In genomic region chrX:136049608-136050007, GRCh38 we compare ENCODE assay signal across 22 cellular contexts.
DNase-seq lines count a peak whose midpoint lies in the region; ATAC-seq and TF ChIP-seq lines count a peak whose summit lies in the region.
"Had no signal": no experiment of that assay in that cellular context is flagged by ENCODE, and none has a peak within 500 bp of the region (broad histone marks: within the 10 kb centered on the region; RNA-seq: fewer than 3 reads in every experiment).

No MANE protein-coding gene starts in this region.

- no peak overlapping the region for H3K9ac ChIP-seq in IMR-90 (ENCODE audit: low read depth, low read length)
- H3K9ac ChIP-seq in parathyroid adenoma = no peak overlapping the region
- H3K9ac ChIP-seq: BLaER1 treated with 17β-estradiol and CSF1 and Interleukin-3, amounts not matched to agents 10 nM and 100 nM had no signal

- no CpG with 5 or more reads among the region's 3 CpGs for WGBS in IMR-90 (ENCODE audit: extremely low coverage in 2 of 2, insufficient read length in 1 of 2), 2 experiments
- WGBS in right lobe of liver (ENCODE audit: insufficient coverage, low coverage, low lambda C conversion rate, missing lambda C conversion rate) = 13% methylated on average over 2 of the region's 3 CpGs

- no peak overlapping the region for H3K23ac ChIP-seq in IMR-90 (ENCODE audit: low read depth, low read length)

- ATAC-seq in IMR-90 (ENCODE audit: low read depth) (no peak), left lobe of liver (peak; percentile 56), right lobe of liver (peak; percentile 47 to 90 (median 76)), HG03469 (IDR thresholded peaks at IDR 0.05; ENCODE audit: unreplicated experiment) (no peak), GM21381 (IDR thresholded peaks at IDR 0.05; ENCODE audit: unreplicated experiment) (no peak)
- ATAC-seq: A549, GM12878 had no signal

- dilution Hi-C loops in IMR-90 (cut with HindIII; ENCODE audit: low sequenced_read_pairs, unreplicated experiment) = no loop called here

- TF ChIP-seq RAD21 in IMR-90 (IDR thresholded peaks at IDR 0.05; ENCODE audit: low read length) = no peak

- H3K18ac ChIP-seq in IMR-90 (ENCODE audit: low read depth, low read length) = no peak overlapping the region

- peaks cover 6% of the 10 kb centered on the region for H3K4me1 ChIP-seq in IMR-90 (ENCODE audit: control insufficient read depth, insufficient read depth, low read length)
- no peaks in the 10 kb centered on the region for H3K4me1 ChIP-seq in right lobe of liver
- peaks cover 20% of the 10 kb centered on the region for H3K4me1 ChIP-seq in parathyroid adenoma
- H3K4me1 ChIP-seq: A549, BE2C, HAP-1 had no signal

- H3K9me3 ChIP-seq in IMR-90 (ENCODE audit: control insufficient read depth, insufficient read depth, low read length) = no peaks in the 10 kb centered on the region
- H3K9me3 ChIP-seq in right lobe of liver = no peaks in the 10 kb centered on the region
- no peaks in the 10 kb centered on the region for H3K9me3 ChIP-seq in parathyroid adenoma (ENCODE audit: control insufficient read depth, low read length)
- H3K9me3 ChIP-seq: A549; BE2C; BLaER1 treated with 17β-estradiol and CSF1 and Interleukin-3, amounts not matched to agents 10 nM and 100 nM; HAP-1 had no signal

- no peak overlapping the region for H3K14ac ChIP-seq in IMR-90 (replicated peaks; ENCODE audit: low read depth, low read length)

- no peak for DNase-seq in IMR-90
- no peak for DNase-seq in left lobe of liver (ENCODE audit: low spot score)
- DNase-seq in right lobe of liver = no peak
- DNase-seq in SHP77 (lab: John Stamatoyannopoulos, UW) = no peak
- DNase-seq: 8988T; ACHN; AML-193; BE2C; CD4-positive, alpha-beta T cell; CD8-positive, alpha-beta memory T cell; DMS 273 treated with DMSO at 0.1 percent for 48 hours; DMS79; EL; GDM1; GOT3 had no signal

- H4K20me1 ChIP-seq in IMR-90 (ENCODE audit: insufficient read depth, low read length) = no peaks in the 10 kb centered on the region
- H4K20me1 ChIP-seq: BLaER1 treated with 17β-estradiol and CSF1 and Interleukin-3, amounts not matched to agents 10 nM and 100 nM had no signal

- 0 out of 2 replicates have a peak overlapping the region, but pooled peaks have one; percentile 4 for H2AK5ac ChIP-seq in IMR-90 (ENCODE audit: low read depth, low read length)

- H3K4me2 ChIP-seq in IMR-90 (ENCODE audit: low read depth, low read length) (no peak overlapping the region), parathyroid adenoma (ENCODE audit: low read length) (no peak overlapping the region)
- H3K4me2 ChIP-seq: A549; BLaER1 treated with 17β-estradiol and CSF1 and Interleukin-3, amounts not matched to agents 10 nM and 100 nM had no signal

- H2AFZ ChIP-seq in IMR-90 (replicated peaks; ENCODE audit: low read length, poor library complexity) = no peak overlapping the region
- no peak overlapping the region for H2AFZ ChIP-seq in parathyroid adenoma

- H3K27ac ChIP-seq in IMR-90 (ENCODE audit: insufficient read depth, low read length) = no peak overlapping the region
- no peak overlapping the region for H3K27ac ChIP-seq in right lobe of liver
- H3K27ac ChIP-seq in parathyroid adenoma = peak overlapping the region; percentile 24
- H3K27ac ChIP-seq: A549; BLaER1 treated with 17β-estradiol and CSF1 and Interleukin-3, amounts not matched to agents 10 nM and 100 nM had no signal

- H3K36me3 ChIP-seq in IMR-90 (ENCODE audit: control insufficient read depth, insufficient read depth, low read length) = no peaks in the 10 kb centered on the region
- H3K36me3 ChIP-seq in right lobe of liver = no peaks in the 10 kb centered on the region
- no peaks in the 10 kb centered on the region for H3K36me3 ChIP-seq in parathyroid adenoma (ENCODE audit: control insufficient read depth, insufficient read depth, low read length)
- H3K36me3 ChIP-seq: BE2C, HAP-1 had no signal

- no peak for TF ChIP-seq POLR2A in IMR-90 (IDR thresholded peaks at IDR 0.05; ENCODE audit: low read depth, low read length)
- TF ChIP-seq POLR2A in right lobe of liver (IDR thresholded peaks at IDR 0.05) = no peak

- H4K91ac ChIP-seq in IMR-90 (ENCODE audit: insufficient read depth, low read depth, low read length) = no peak overlapping the region

- H3K79me2 ChIP-seq in parathyroid adenoma = no peaks in the 10 kb centered on the region

- no peaks in the 10 kb centered on the region for H3K79me1 ChIP-seq in IMR-90 (ENCODE audit: low read depth in 1 of 2, low read length in 2 of 2)

- in situ Hi-C loops in IMR-90 (cut with MboI; ENCODE audit: low sequenced_read_pairs) = no loop called here

- H2BK20ac ChIP-seq in IMR-90 (ENCODE audit: low read depth, low read length) = no peak overlapping the region

- no peak overlapping the region for H2BK5ac ChIP-seq in IMR-90 (ENCODE audit: low read depth, low read length, poor library complexity, severe bottlenecking)

- H2BK15ac ChIP-seq in IMR-90 (ENCODE audit: low read depth, low read length) = no peak overlapping the region

- CTCF ChIA-PET in IMR-90 (lab: Yijun Ruan, JAX) = no interaction called here

- no peak overlapping the region for H3K4ac ChIP-seq in IMR-90 (ENCODE audit: low read depth, low read length)

- H3K27me3 ChIP-seq in IMR-90 (ENCODE audit: control insufficient read depth, insufficient read depth, low read length) (peaks cover 2% of the 10 kb centered on the region; the same call in 1 of the 2 replicates), right lobe of liver (no peaks in the 10 kb centered on the region), parathyroid adenoma (ENCODE audit: control insufficient read depth, insufficient read depth, low read length) (no peaks in the 10 kb centered on the region)
- H3K27me3 ChIP-seq: BE2C had no signal

- TF ChIP-seq CTCF in IMR-90 (conservative IDR thresholded peaks at IDR 0.05; ENCODE audit: low read depth, low read length) (no peak), right lobe of liver (IDR thresholded peaks at IDR 0.05) (no peak), parathyroid adenoma (IDR thresholded peaks at IDR 0.05) (no peak)

- H3K4me3 ChIP-seq in IMR-90 (ENCODE audit: insufficient read depth, low read depth, low read length) = no peak overlapping the region
- H3K4me3 ChIP-seq in right lobe of liver = no peak overlapping the region
- H3K4me3 ChIP-seq in parathyroid adenoma (ENCODE audit: low read depth, low read length) = no peak overlapping the region
- H3K4me3 ChIP-seq: A549; BLaER1 treated with 17β-estradiol and CSF1 and Interleukin-3, amounts not matched to agents 10 nM and 100 nM; GM12878; HAP-1 had no signal

- H3K9me1 ChIP-seq in IMR-90 (ENCODE audit: insufficient read depth, low read length) = peaks cover 4% of the 10 kb centered on the region; the same call in 1 of the 2 replicates

- intact Hi-C loops in IMR-90 (cut with micrococcal nuclease) = no loop called here
- intact Hi-C loops in right lobe of liver (cut with DNase I) = no loop called here

- no peak overlapping the region for H2BK120ac ChIP-seq in IMR-90 (ENCODE audit: low read depth, low read length)

- BruUV-seq in IMR-90 (replicated peaks; lab: Mats Ljungman, UMichigan) = no TSS peak

- H4K5ac ChIP-seq in IMR-90 (ENCODE audit: low read depth, low read length) = no peak overlapping the region

- H2AK9ac ChIP-seq in IMR-90 (replicated peaks; ENCODE audit: low read depth, low read length, poor library complexity) = no peak overlapping the region

- H4K8ac ChIP-seq in IMR-90 (ENCODE audit: low read depth in 2 of 2, low read length in 2 of 2) = no peak overlapping the region

- H3K56ac ChIP-seq in IMR-90 (ENCODE audit: extremely low read depth, insufficient read depth, low read length) = no peak overlapping the region

- POLR2A ChIA-PET in IMR-90 (lab: Charles Lee; ENCODE audit: unreplicated experiment) = no interaction called here

TF ChIP-seq in IMR-90, 13 proteins besides CTCF, POLR2A, EP300 and RAD21:
- TF ChIP-seq RCOR1 (IDR thresholded peaks at IDR 0.05; ENCODE audit: insufficient replicate concordance, low read length) = no peak
- TF ChIP-seq FOS (IDR thresholded peaks at IDR 0.05; ENCODE audit: low read depth, low read length) = no peak

Comparison
In these comparisons a context has a peak if more than half of its experiments do, and no peak if none do; other contexts are left out.
1. ATAC-seq: peak in left lobe of liver (single experiment) and right lobe of liver (4 of 4); none in IMR-90 (single experiment), HG03469 (single experiment) and GM21381 (single experiment).